In genomic region chr9:99823392-99824377, GRCh38 we compare ENCODE assay signal across 8 cellular contexts. TPM values are rescaled to one million over a fixed set of nuclear protein-coding genes. Genes with fewer than 3 reads are reported as not detected.
DNase-seq lines count a peak whose midpoint lies in the region; ATAC-seq and TF ChIP-seq lines count a peak whose summit lies in the region.

No MANE protein-coding gene starts in this region.

- H3K9ac ChIP-seq in endodermal cell (ENCODE audit: extremely low read depth, low read length, poor library complexity, severe bottlenecking): peak overlapping the region; percentile 9

- H3K4me1 ChIP-seq in Caco-2: peaks cover under 1% of the 10 kb centered on the region; the same call in 1 of the 2 replicates
- H3K4me1 ChIP-seq in endodermal cell (ENCODE audit: control insufficient read depth, insufficient read depth, low read length): peaks cover 7% of the 10 kb centered on the region
- H3K4me1 ChIP-seq in muscle layer of duodenum (ENCODE audit: control insufficient read depth in 1 of 2, insufficient read depth in 2 of 2, low read length in 2 of 2): peaks cover 11 to 21% of the 10 kb centered on the region in 2 donors

- H3K27ac ChIP-seq in endodermal cell (ENCODE audit: low read depth, low read length) (no peak overlapping the region), muscle layer of duodenum (ENCODE audit: low read length) (peak overlapping the region; percentile 19)

- H3K36me3 Mint-ChIP-seq in Caco-2 (ENCODE audit: insufficient read depth, unreplicated experiment) (peaks cover 15% of the 10 kb centered on the region), endodermal cell (ENCODE audit: low read depth) (no peaks in the 10 kb centered on the region)

- H3K9me3 ChIP-seq in Caco-2 (no peaks in the 10 kb centered on the region), endodermal cell (ENCODE audit: control insufficient read depth, low read length) (no peaks in the 10 kb centered on the region), muscle layer of duodenum (ENCODE audit: control insufficient read depth in 1 of 2, low read length in 2 of 2) (no peaks in the 10 kb centered on the region)

- WGBS in endodermal cell (ENCODE audit: insufficient coverage in 1 of 2, insufficient read length in 1 of 2), 2 experiments: 1 to 3% methylated on average over 26 to 61 of the region's 61 CpGs

- peak overlapping the region; percentile 88 for H3K27ac Mint-ChIP-seq in Caco-2 (ENCODE audit: unreplicated experiment)
- H3K27ac Mint-ChIP-seq in endodermal cell: peak overlapping the region; percentile 30

- H3K4me3 ChIP-seq in Caco-2 (ENCODE audit: low read depth, low read length) (peak overlapping the region; percentile 95), endodermal cell (ENCODE audit: low read length) (peak overlapping the region; percentile 79), muscle layer of duodenum (ENCODE audit: low read depth in 1 of 2, low read length in 2 of 2) (peak overlapping the region; percentile 85 to 93)

- H3K27me3 ChIP-seq in Caco-2 (replicated peaks; ENCODE audit: control insufficient read depth, insufficient read depth, low read length) (peaks cover 8% of the 10 kb centered on the region), endodermal cell (ENCODE audit: control insufficient read depth, insufficient read depth, low read length, poor library complexity, severe bottlenecking) (peaks cover 72% of the 10 kb centered on the region), muscle layer of duodenum (ENCODE audit: low read depth, low read length) (peaks cover 30% of the 10 kb centered on the region)

- DNase-seq in Caco-2 (peak in 1 of 2 experiments; percentile 41), LHCN-M2 (ENCODE audit: low read depth) (peak; percentile 15), endodermal cell (peak; percentile 78), GF-D8 (lab: John Stamatoyannopoulos, UW) (no peak)
- peak; percentile 37 to 42 for DNase-seq in activated CD8-positive, alpha-beta memory T cell treated with anti-CD3 and anti-CD28 coated beads for 1 hour (ENCODE audit: extremely low read depth in 1 of 2, low read depth in 1 of 2)
- peak; percentile 93 for DNase-seq in stimulated activated CD8-positive, alpha-beta memory T cell treated with anti-CD3 and anti-CD28 coated beads, Interleukin-4, amount 100 ng/mL, for 48 hours

- ATAC-seq in GM21825 (IDR thresholded peaks at IDR 0.05; ENCODE audit: unreplicated experiment): no peak

- H3K4me1 Mint-ChIP-seq in Caco-2 (ENCODE audit: low read depth, unreplicated experiment) (peaks cover 1% of the 10 kb centered on the region), endodermal cell (peaks cover 42% of the 10 kb centered on the region)

- POLR2A ChIA-PET in Caco-2 (lab: Charles Lee): no interaction called here

- BruUV-seq in Caco-2 (replicated peaks; lab: Mats Ljungman, UMichigan): no TSS peak

- CTCF ChIA-PET in Caco-2 (lab: Charles Lee): interaction anchor here (1.1 to 1.5 kb wide), 3 partner anchors 83 to 124 kb away, joined by 5 to 6 read pairs (median 6); no protein-coding TSS in a partner anchor

- intact Hi-C loops in Caco-2 (cut with micrococcal nuclease; ENCODE audit: unreplicated experiment): loop anchor here (5.0 to 10.0 kb wide), 6 partner anchors 144 to 774 kb away; partner anchors contain the start of genes ALG2 and SEC61B

- H3K27me3 Mint-ChIP-seq in Caco-2 (ENCODE audit: insufficient read depth, unreplicated experiment) (peaks cover 3% of the 10 kb centered on the region), endodermal cell (ENCODE audit: insufficient read depth) (peaks cover 81% of the 10 kb centered on the region)

- H3K36me3 ChIP-seq in Caco-2 (ENCODE audit: control insufficient read depth, insufficient read depth, low read length): no peaks in the 10 kb centered on the region
- no peaks in the 10 kb centered on the region for H3K36me3 ChIP-seq in endodermal cell (ENCODE audit: control insufficient read depth, insufficient read depth, low read length)
- peaks cover 0 to 9% of the 10 kb centered on the region in 2 donors for H3K36me3 ChIP-seq in muscle layer of duodenum (ENCODE audit: control insufficient read depth in 1 of 2, insufficient read depth in 2 of 2, low read length in 2 of 2)

- H3K9me3 Mint-ChIP-seq in Caco-2 (ENCODE audit: unreplicated experiment) (no peaks in the 10 kb centered on the region), endodermal cell (no peaks in the 10 kb centered on the region)

- H3K4me3 Mint-ChIP-seq in Caco-2 (ENCODE audit: unreplicated experiment) (peak overlapping the region; percentile 72), endodermal cell (peak overlapping the region; percentile 82)

- TF ChIP-seq CTCF in Caco-2 (IDR thresholded peaks at IDR 0.05; ENCODE audit: insufficient read depth in 1 of 2, low read depth in 1 of 2, low read length in 1 of 2, severe bottlenecking in 1 of 2, unreplicated experiment in 1 of 2): no peak
- no peak for TF ChIP-seq CTCF in endodermal cell (conservative IDR thresholded peaks at IDR 0.05)

RNA-seq across cellular contexts. Expression of gene NR4A3, which starts 2.0 kb away (rescaled TPM):
- total RNA-seq in Caco-2 (2022) (0.39 and 0.44 TPM in 2 replicates), LHCN-M2 (2014; rRNA removed) (0.06 and 0.19 TPM in 2 replicates), endodermal cell (under 1 TPM; 0.37 to 0.75 TPM)
- polyA plus RNA-seq in LHCN-M2 (2012): 0.07 TPM
- 0.85 TPM for polyA plus RNA-seq in endodermal cell (2013, experiment 1 of 2)
- polyA plus RNA-seq in endodermal cell (2013, experiment 2 of 2): 1.2 TPM
